Comparison of ENCODE assay signal across 1 cellular context in genomic region chrX:1477801-1478458, GRCh38.
TF ChIP-seq lines count a peak whose summit lies in the region.

No MANE protein-coding gene starts in this region.

TF ChIP-seq in K562, 482 proteins besides CTCF, POLR2A, EP300 and RAD21 (continued from another document and continues in another):
- TF ChIP-seq ZBTB11 (CRISPR knock-in tag; IDR thresholded peaks at IDR 0.05) (0 out of 6 replicates have a peak, but pooled peaks of 1 of the 3 experiments have one; percentile 40), NFE2 (IDR thresholded peaks at IDR 0.05; ENCODE audit: low read depth) (no peak), XRCC3 (IDR thresholded peaks at IDR 0.05) (no peak), E2F8 (IDR thresholded peaks at IDR 0.05; ENCODE audit: low read depth, partially characterized antibody) (peak; percentile 38), L3MBTL2 (IDR thresholded peaks at IDR 0.05) (peak; percentile 14; the same call in 1 of the 2 replicates), DDX20 (tag; IDR thresholded peaks at IDR 0.05; ENCODE audit: low read depth) (no peak), ZNF77 (CRISPR knock-in tag; IDR thresholded peaks at IDR 0.05) (no peak), ZBTB9 (CRISPR knock-in tag; IDR thresholded peaks at IDR 0.05) (peak; percentile 48; the same call in 1 of the 2 replicates), ZFP36 (IDR thresholded peaks at IDR 0.05; ENCODE audit: low read depth, low read length, partially characterized antibody) (no peak), ZBTB33 (CRISPR knock-in tag; IDR thresholded peaks at IDR 0.05) (no peak), CCNT2 (IDR thresholded peaks at IDR 0.05; ENCODE audit: borderline replicate concordance, extremely low read depth, insufficient read length, low read depth, low read length) (peak; percentile 41), ZNF134 (CRISPR knock-in tag; conservative IDR thresholded peaks at IDR 0.05) (no peak), FOS (IDR thresholded peaks at IDR 0.05; ENCODE audit: extremely low read depth, insufficient read length) (no peak), PHB (CRISPR knock-in tag; IDR thresholded peaks at IDR 0.05) (no peak), GATA2 (CRISPR knock-in tag; IDR thresholded peaks at IDR 0.05) (peak; percentile 66), KDM4B (IDR thresholded peaks at IDR 0.05; ENCODE audit: borderline replicate concordance in 2 of 2, low read depth in 1 of 2) (no peak), MBD1 (CRISPR knock-in tag; IDR thresholded peaks at IDR 0.05) (no peak), TARDBP (IDR thresholded peaks at IDR 0.05) (peak; percentile 48; the same call in 1 of the 2 replicates), ETV5 (CRISPR knock-in tag; IDR thresholded peaks at IDR 0.05; ENCODE audit: low read depth) (no peak), ZNF699 (CRISPR knock-in tag; IDR thresholded peaks at IDR 0.05; ENCODE audit: insufficient replicate concordance) (no peak), E2F4 (CRISPR knock-in tag; IDR thresholded peaks at IDR 0.05; ENCODE audit: low read depth) (no peak), SIRT6 (IDR thresholded peaks at IDR 0.05; ENCODE audit: low read depth, low read length) (no peak), TEAD1 (CRISPR knock-in tag; IDR thresholded peaks at IDR 0.05) (peak in 1 of 2 experiments; percentile 56; a peak in 1 of 4 replicates), CAMTA2 (CRISPR knock-in tag; conservative IDR thresholded peaks at IDR 0.05) (no peak), ZNF512 (tag; IDR thresholded peaks at IDR 0.05) (no peak), DMBX1 (CRISPR knock-in tag; IDR thresholded peaks at IDR 0.05; ENCODE audit: borderline replicate concordance) (0 out of 2 replicates have a peak, but pooled peaks have one; percentile 37), ZNF445 (CRISPR knock-in tag; IDR thresholded peaks at IDR 0.05; ENCODE audit: low read depth) (no peak), ZFP91 (CRISPR knock-in tag; IDR thresholded peaks at IDR 0.05) (no peak), CBX1 (IDR thresholded peaks at IDR 0.05; ENCODE audit: low read depth) (no peak), SPI1 (IDR thresholded peaks at IDR 0.05; ENCODE audit: borderline replicate concordance, low read depth, low read length) (peak; percentile 61; the same call in 1 of the 2 replicates), ZNF318 (IDR thresholded peaks at IDR 0.05; ENCODE audit: borderline replicate concordance in 1 of 2, low read depth in 1 of 2) (peak in 1 of 2 experiments; percentile 65; a peak in 2 of 4 replicates)
